ENCODE assay signal across 11 cellular contexts in genomic region chrX:24513416-24513815, GRCh38. TPM values are rescaled to one million over a fixed set of nuclear protein-coding genes. Genes with fewer than 3 reads are reported as not detected.
A peak's percentile ranks its signal among the peaks of the same experiment; 100 is the strongest.
DNase-seq lines count a peak whose midpoint lies in the region; ATAC-seq, FAIRE-seq and TF ChIP-seq lines count a peak whose summit lies in the region.
"Had no signal": no experiment of that assay in that cellular context is flagged by ENCODE, and none has a peak within 500 bp of the region (broad histone marks: within the 10 kb centered on the region; RNA-seq: fewer than 3 reads in every experiment).

No MANE protein-coding gene starts in this region.

- intact Hi-C loops in PC-3 (cut with micrococcal nuclease) (no loop called here), lower lobe of right lung (cut with DNase I) (no loop called here)

- DNase-seq in GM12892 (ENCODE audit: insufficient read length): no peak
- peak; percentile 28 for DNase-seq in PC-3
- DNase-seq in lower lobe of right lung: no peak
- no peak for DNase-seq in medulla oblongata (ENCODE audit: extremely low spot score)
- DNase-seq in NCI-H748 (lab: John Stamatoyannopoulos, UW; ENCODE audit: unreplicated experiment): no peak
- DNase-seq in NCI-H1105 (lab: John Stamatoyannopoulos, UW): no peak
- DNase-seq: cortex of kidney, GOT3, naive B cell had no signal

- H3F3A ChIP-seq in PC-3 (ENCODE audit: low read length, unreplicated experiment): no peaks in the 10 kb centered on the region

- no peak overlapping the region for H3K4me2 ChIP-seq in PC-3 (ENCODE audit: low read length)

- H2AFZ ChIP-seq in PC-3 (ENCODE audit: low read length): no peak overlapping the region

- ATAC-seq in GM19043 (IDR thresholded peaks at IDR 0.05; ENCODE audit: low read depth, unreplicated experiment) (peak; percentile 97), HG02852 (IDR thresholded peaks at IDR 0.05; ENCODE audit: unreplicated experiment) (peak; percentile 98), PC-3 (no peak), lower lobe of right lung (no peak)

- BruUV-seq in PC-3 (replicated peaks; lab: Mats Ljungman, UMichigan): no TSS peak

- no peaks in the 10 kb centered on the region for H4K20me1 ChIP-seq in PC-3 (ENCODE audit: low read length)

- no peaks in the 10 kb centered on the region for H3K9me3 ChIP-seq in PC-3 (ENCODE audit: low read length)
- no peaks in the 10 kb centered on the region for H3K9me3 ChIP-seq in lower lobe of right lung

- no peak for TF ChIP-seq CTCF in PC-3 (conservative IDR thresholded peaks at IDR 0.05; ENCODE audit: low read depth, low read length)
- TF ChIP-seq CTCF in lower lobe of right lung (IDR thresholded peaks at IDR 0.05): no peak

- no peak overlapping the region for H3K9ac ChIP-seq in PC-3 (ENCODE audit: low read length)

- no peaks in the 10 kb centered on the region for H3K79me2 ChIP-seq in PC-3 (ENCODE audit: low read length)

- CTCF ChIA-PET in PC-3 (lab: Charles Lee): no interaction called here

- peak; percentile 91 for FAIRE-seq in GM12892 (lab: Jason Lieb, UNC)

- no peak for TF ChIP-seq POLR2A in GM12892 (IDR thresholded peaks at IDR 0.05; ENCODE audit: low read depth, low read length)

- H3K4me1 ChIP-seq in PC-3 (ENCODE audit: insufficient read depth, low read length) (no peaks in the 10 kb centered on the region), lower lobe of right lung (no peaks in the 10 kb centered on the region)

- H3K27ac ChIP-seq in PC-3 (ENCODE audit: low read length) (no peak overlapping the region), lower lobe of right lung (no peak overlapping the region)

- H3K27me3 ChIP-seq in PC-3 (ENCODE audit: low read length) (no peaks in the 10 kb centered on the region), lower lobe of right lung (ENCODE audit: low read depth) (no peaks in the 10 kb centered on the region)

- H3K36me3 ChIP-seq in PC-3 (ENCODE audit: low read depth, low read length) (no peaks in the 10 kb centered on the region), lower lobe of right lung (no peaks in the 10 kb centered on the region)

- POLR2A ChIA-PET in PC-3 (lab: Charles Lee; ENCODE audit: unreplicated experiment): no interaction called here

- H3K9me2 ChIP-seq in PC-3 (replicated peaks; ENCODE audit: low read length): no peaks in the 10 kb centered on the region

- H3K4me3 ChIP-seq in PC-3 (ENCODE audit: low read length): no peak overlapping the region
- no peak overlapping the region for H3K4me3 ChIP-seq in lower lobe of right lung

RNA-seq across cellular contexts. Expression of gene PDK3, which starts 48.3 kb away (rescaled TPM):
- polyA plus RNA-seq in GM12892 (2012; ENCODE audit: missing spikeins): 23.7 TPM
- total RNA-seq in PC-3 (2014; rRNA removed) (22.6 and 24.4 TPM in 2 replicates), lower lobe of right lung (22.3 TPM)

Comparison
In these comparisons a context has a peak if more than half of its experiments do, and no peak if none do; other contexts are left out.
1. ATAC-seq: peak in GM19043 (single experiment) and HG02852 (single experiment); none in PC-3 (single experiment) and lower lobe of right lung (0 of 2).